ENCODE assay signal across 8 cellular contexts in the genomic region with DNA sequence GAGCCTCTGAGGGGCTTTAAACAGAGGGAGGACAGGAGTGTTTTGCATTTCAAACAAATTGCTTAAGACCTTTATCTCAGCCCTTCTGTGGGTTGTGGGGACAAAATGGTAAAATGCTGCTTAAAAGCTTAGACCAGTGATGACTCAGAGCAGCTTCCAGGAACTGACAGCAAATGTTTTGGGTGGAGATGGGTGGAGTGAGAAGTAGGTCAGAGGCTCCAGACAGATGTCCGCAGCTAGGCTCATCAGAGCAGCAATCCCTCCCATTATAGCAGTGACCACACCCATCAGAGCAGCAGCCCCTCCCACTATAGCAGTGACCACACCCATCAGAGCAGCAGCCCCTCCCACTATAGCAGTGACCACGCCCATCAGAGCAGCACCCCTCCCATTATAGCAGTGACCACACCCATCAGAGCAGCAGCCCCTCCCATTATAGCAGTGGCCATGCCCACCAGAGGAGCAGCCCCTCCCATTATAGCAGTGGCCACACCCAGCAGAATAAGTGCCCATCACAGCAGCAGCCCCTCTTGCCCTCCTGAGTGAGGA.
DNase-seq lines count a peak whose midpoint lies in the region; ATAC-seq and TF ChIP-seq lines count a peak whose summit lies in the region.

No MANE protein-coding gene starts in this region.

- H3K4me1 ChIP-seq in heart right ventricle (peaks cover 0 to 8% (median 4%) of the 10 kb centered on the region in 9 donors), stomach smooth muscle (ENCODE audit: control insufficient read depth, insufficient read depth, low read length) (peaks cover 3% of the 10 kb centered on the region)

- peak in 7 of 8 donors; percentile 45 to 88 (median 66) for ATAC-seq in heart right ventricle
- ATAC-seq in GM21717 (IDR thresholded peaks at IDR 0.05; ENCODE audit: unreplicated experiment), result no peak
- no peak for ATAC-seq in HG03342 (IDR thresholded peaks at IDR 0.05; ENCODE audit: unreplicated experiment)

- H3K27ac ChIP-seq in WERI-Rb-1 (peak overlapping the region; percentile 92), heart right ventricle (peak overlapping the region in 2 of 10 donors; percentile 52 to 73), stomach smooth muscle (ENCODE audit: low read length) (peak overlapping the region; percentile 24)

- H3K36me3 Mint-ChIP-seq in activated T-cell treated with anti-CD3 and anti-CD28 coated beads, Interleukin-2, amount 50 U/mL, for 24 hours (ENCODE audit: low read depth), result no peaks in the 10 kb centered on the region

- H3K27me3 ChIP-seq in WERI-Rb-1 (ENCODE audit: insufficient read depth, low read depth, severe bottlenecking) (no peaks in the 10 kb centered on the region), heart right ventricle (peaks cover 0 to 26% (median 15%) of the 10 kb centered on the region in 7 donors), stomach smooth muscle (ENCODE audit: control insufficient read depth in 1 of 2, insufficient read depth in 2 of 2, low read length in 2 of 2) (peaks cover 13 to 19% of the 10 kb centered on the region in 2 donors)

- 43 to 77% methylated on average over 2 of the region's 2 CpGs for WGBS in heart right ventricle, 2 donors

- H3K36me3 ChIP-seq in WERI-Rb-1, result no peaks in the 10 kb centered on the region
- no peaks in the 10 kb centered on the region for H3K36me3 ChIP-seq in heart right ventricle
- no peaks in the 10 kb centered on the region for H3K36me3 ChIP-seq in stomach smooth muscle (ENCODE audit: control insufficient read depth in 2 of 2, insufficient read depth in 2 of 2, low read length in 2 of 2)

- H3K9me3 ChIP-seq in WERI-Rb-1 (ENCODE audit: severe bottlenecking), result no peaks in the 10 kb centered on the region
- no peaks in the 10 kb centered on the region for H3K9me3 ChIP-seq in heart right ventricle
- H3K9me3 ChIP-seq in stomach smooth muscle (ENCODE audit: control insufficient read depth in 2 of 2, low read length in 2 of 2), result no peaks in the 10 kb centered on the region

- H3K4me1 Mint-ChIP-seq in activated T-cell treated with anti-CD3 and anti-CD28 coated beads, Interleukin-2, amount 50 U/mL, for 24 hours (ENCODE audit: low read depth), result peaks cover 7% of the 10 kb centered on the region

- TF ChIP-seq CTCF in WERI-Rb-1 (IDR thresholded peaks at IDR 0.05; ENCODE audit: low read depth, low read length), result no peak
- no peak for TF ChIP-seq CTCF in heart right ventricle (IDR thresholded peaks at IDR 0.05)

- DNase-seq in activated T-cell treated with anti-CD3 and anti-CD28 coated beads for 48 hours (ENCODE audit: low read depth) (peak; percentile 15), WERI-Rb-1 (peak; percentile 79), heart right ventricle (no peak), HPDE6-E6E7 (ENCODE audit: extremely low spot score) (no peak)
- no peak for DNase-seq in activated T-cell treated with anti-CD3 and anti-CD28 coated beads, Interleukin-2, amount 50 U/mL, for 24 hours

- H3K4me3 ChIP-seq in WERI-Rb-1 (ENCODE audit: low read depth, low read length) (0 out of 2 replicates have a peak overlapping the region, but pooled peaks have one; percentile 3), heart right ventricle (no peak overlapping the region), stomach smooth muscle (ENCODE audit: low read length in 2 of 2) (no peak overlapping the region)

- H3K27ac Mint-ChIP-seq in activated T-cell treated with anti-CD3 and anti-CD28 coated beads, Interleukin-2, amount 50 U/mL, for 24 hours, result no peak overlapping the region

- intact Hi-C loops in heart right ventricle (cut with DNase I), result no loop called here

- H3K27me3 Mint-ChIP-seq in activated T-cell treated with anti-CD3 and anti-CD28 coated beads, Interleukin-2, amount 50 U/mL, for 24 hours, result peaks cover 33% of the 10 kb centered on the region

- no peaks in the 10 kb centered on the region for H3K9me3 Mint-ChIP-seq in activated T-cell treated with anti-CD3 and anti-CD28 coated beads, Interleukin-2, amount 50 U/mL, for 24 hours

- no peak overlapping the region for H3K9ac ChIP-seq in stomach smooth muscle (ENCODE audit: low read length in 2 of 2)

- no peak overlapping the region for H3K4me3 Mint-ChIP-seq in activated T-cell treated with anti-CD3 and anti-CD28 coated beads, Interleukin-2, amount 50 U/mL, for 24 hours

Comparison
In these comparisons a context has a peak if more than half of its experiments do, and no peak if none do; other contexts are left out.
1. DNase-seq: peak in activated T-cell treated with anti-CD3 and anti-CD28 coated beads for 48 hours (single experiment) and WERI-Rb-1 (single experiment); none in activated T-cell treated with anti-CD3 and anti-CD28 coated beads, Interleukin-2, amount 50 U/mL, for 24 hours (single experiment), heart right ventricle (0 of 2) and HPDE6-E6E7 (single experiment).
2. ATAC-seq: peak in heart right ventricle (7 of 8); none in GM21717 (single experiment) and HG03342 (single experiment).